ENCODE assay signal across 12 cellular contexts in genomic region chr5:167950126-167950721, GRCh38.
A peak's percentile ranks its signal among the peaks of the same experiment; 100 is the strongest.
DNase-seq lines count a peak whose midpoint lies in the region; ATAC-seq and TF ChIP-seq lines count a peak whose summit lies in the region.
"Had no signal": no experiment of that assay in that cellular context is flagged by ENCODE, and none has a peak within 500 bp of the region (broad histone marks: within the 10 kb centered on the region; RNA-seq: fewer than 3 reads in every experiment).

No MANE protein-coding gene starts in this region.

- no peaks in the 10 kb centered on the region for H3K79me2 ChIP-seq in GM23338 (replicated peaks; ENCODE audit: insufficient read depth)

- no peak overlapping the region for H3K27ac Mint-ChIP-seq in GM23338
- no peak overlapping the region for H3K27ac Mint-ChIP-seq in immature natural killer cell
- H3K27ac Mint-ChIP-seq: activated naive CD4-positive, alpha-beta T cell treated with anti-CD3 and anti-CD28 coated beads, Interleukin-2, amount 50 U/mL, for 72 hours had no signal

- ATAC-seq in GM23338 (no peak), GM21367 (IDR thresholded peaks at IDR 0.05; ENCODE audit: unreplicated experiment) (no peak), GM18858 (IDR thresholded peaks at IDR 0.05; ENCODE audit: unreplicated experiment) (no peak)
- ATAC-seq: activated naive CD4-positive, alpha-beta T cell treated with anti-CD3 and anti-CD28 coated beads, Interleukin-2, amount 50 U/mL, for 72 hours had no signal

- H3K36me3 ChIP-seq in GM23338 (ENCODE audit: insufficient read depth), result no peaks in the 10 kb centered on the region
- no peaks in the 10 kb centered on the region for H3K36me3 ChIP-seq in adipocyte (ENCODE audit: control insufficient read depth, insufficient read depth, low read length, severe bottlenecking)
- no peaks in the 10 kb centered on the region for H3K36me3 ChIP-seq in thymus (ENCODE audit: control insufficient read depth, insufficient read depth)
- H3K36me3 ChIP-seq: sigmoid colon, stomach had no signal

- H3K4me3 ChIP-seq in GM23338, result no peak overlapping the region
- H3K4me3 ChIP-seq in adipocyte (ENCODE audit: low read length), result no peak overlapping the region
- no peak overlapping the region for H3K4me3 ChIP-seq in thymus (ENCODE audit: low read length)
- H3K4me3 ChIP-seq: coronary artery, stomach had no signal

- H3K27me3 Mint-ChIP-seq in GM23338 (ENCODE audit: insufficient read depth, low read depth, poor library complexity), result no peaks in the 10 kb centered on the region
- peaks cover 0 to 3% (median 0%) of the 10 kb centered on the region in 3 donors for H3K27me3 Mint-ChIP-seq in immature natural killer cell (ENCODE audit: low read depth in 3 of 3)

- H3K9me3 Mint-ChIP-seq in GM23338 (no peaks in the 10 kb centered on the region), immature natural killer cell (peaks cover 0 to 4% (median 0%) of the 10 kb centered on the region in 6 donors)

- no peak for DNase-seq in GM23338 (ENCODE audit: low spot score)
- peak; percentile 48 for DNase-seq in adipocyte (ENCODE audit: low read depth)
- peak; percentile 68 for DNase-seq in glomerular visceral epithelial cell (ENCODE audit: extremely low spot score)
- no peak for DNase-seq in immature natural killer cell
- DNase-seq: NCI-H526 treated with DMSO at 0.1 percent for 48 hours, sigmoid colon, stomach had no signal

- no peaks in the 10 kb centered on the region for H3F3A ChIP-seq in GM23338 (replicated peaks; ENCODE audit: low read depth)

- H2AFZ ChIP-seq in GM23338, result no peak overlapping the region

- no peak for TF ChIP-seq CTCF in GM23338 (conservative IDR thresholded peaks at IDR 0.05; ENCODE audit: low read depth in 2 of 2)

- H3K9me2 ChIP-seq in GM23338 (ENCODE audit: insufficient read depth), result no peaks in the 10 kb centered on the region

- H3K36me3 Mint-ChIP-seq in GM23338 (ENCODE audit: low read depth), result no peaks in the 10 kb centered on the region
- no peaks in the 10 kb centered on the region for H3K36me3 Mint-ChIP-seq in immature natural killer cell
- H3K36me3 Mint-ChIP-seq: activated naive CD4-positive, alpha-beta T cell treated with anti-CD3 and anti-CD28 coated beads, Interleukin-2, amount 50 U/mL, for 72 hours had no signal

- 0 out of 2 replicates have a peak overlapping the region, but pooled peaks have one; percentile 18 for H3K4me2 ChIP-seq in GM23338

- no peak overlapping the region for H3K27ac ChIP-seq in GM23338 (ENCODE audit: low read depth)
- peak overlapping the region; percentile 48 for H3K27ac ChIP-seq in thymus (ENCODE audit: low read depth)
- H3K27ac ChIP-seq: coronary artery, stomach had no signal

- H3K9me3 ChIP-seq in adipocyte (ENCODE audit: control insufficient read depth, low read length) (no peaks in the 10 kb centered on the region), thymus (ENCODE audit: control insufficient read depth) (no peaks in the 10 kb centered on the region)
- H3K9me3 ChIP-seq: stomach had no signal

- no peaks in the 10 kb centered on the region for H4K20me1 ChIP-seq in GM23338 (replicated peaks; ENCODE audit: insufficient read depth)

- H3K27me3 ChIP-seq in GM23338 (ENCODE audit: insufficient read depth), result no peaks in the 10 kb centered on the region
- H3K27me3 ChIP-seq in adipocyte (replicated peaks; ENCODE audit: control insufficient read depth, insufficient read depth, low read length), result no peaks in the 10 kb centered on the region
- no peaks in the 10 kb centered on the region for H3K27me3 ChIP-seq in thymus (ENCODE audit: control insufficient read depth, insufficient read depth)
- H3K27me3 ChIP-seq: sigmoid colon, stomach had no signal

- peaks cover 27% of the 10 kb centered on the region for H3K4me1 ChIP-seq in GM23338 (ENCODE audit: insufficient read depth)
- H3K4me1 ChIP-seq in adipocyte (ENCODE audit: control insufficient read depth, insufficient read depth, low read length), result peaks cover 14% of the 10 kb centered on the region
- no peaks in the 10 kb centered on the region for H3K4me1 ChIP-seq in thymus (ENCODE audit: control insufficient read depth, insufficient read depth, low read length)

- H3K4me3 Mint-ChIP-seq in GM23338 (no peak overlapping the region), immature natural killer cell (no peak overlapping the region)

- H3K4me1 Mint-ChIP-seq in GM23338, result peaks cover 37% of the 10 kb centered on the region
- no peaks in the 10 kb centered on the region for H3K4me1 Mint-ChIP-seq in immature natural killer cell

- no peak overlapping the region for H3K9ac ChIP-seq in adipocyte (ENCODE audit: low read length)

- WGBS in thymus, result 92% methylated on average over 5 of the region's 5 CpGs

TF ChIP-seq in GM23338, 12 proteins besides CTCF, POLR2A, EP300 and RAD21 (continues in another document):
- TF ChIP-seq ETS1 (IDR thresholded peaks at IDR 0.05) (no peak), JUNB (IDR thresholded peaks at IDR 0.05; ENCODE audit: unreplicated experiment) (no peak), POLR2AphosphoS5 (IDR thresholded peaks at IDR 0.05; ENCODE audit: low read depth) (no peak), EZH2phosphoT487 (IDR thresholded peaks at IDR 0.05; ENCODE audit: unreplicated experiment) (no peak), ZNF462 (CRISPR knock-in tag; IDR thresholded peaks at IDR 0.05) (no peak), EZH2 (IDR thresholded peaks at IDR 0.05; ENCODE audit: low read depth, unreplicated experiment) (no peak), CREB1 (CRISPR knock-in tag; IDR thresholded peaks at IDR 0.05; ENCODE audit: low read depth) (no peak), NANOG (IDR thresholded peaks at IDR 0.05; ENCODE audit: borderline replicate concordance) (no peak), ZNF331 (CRISPR knock-in tag; IDR thresholded peaks at IDR 0.05; ENCODE audit: low read depth) (no peak), STAT1 (IDR thresholded peaks at IDR 0.05; ENCODE audit: unreplicated experiment) (no peak), ZNF114 (CRISPR knock-in tag; IDR thresholded peaks at IDR 0.05) (no peak)

Comparison
In these comparisons a context has a peak if more than half of its experiments do, and no peak if none do; other contexts are left out.
1. DNase-seq: peak in adipocyte (single experiment) and glomerular visceral epithelial cell (single experiment); none in GM23338 (single experiment) and immature natural killer cell (0 of 3).